13 cellular contexts compared by ENCODE assay signal in the genomic region with DNA sequence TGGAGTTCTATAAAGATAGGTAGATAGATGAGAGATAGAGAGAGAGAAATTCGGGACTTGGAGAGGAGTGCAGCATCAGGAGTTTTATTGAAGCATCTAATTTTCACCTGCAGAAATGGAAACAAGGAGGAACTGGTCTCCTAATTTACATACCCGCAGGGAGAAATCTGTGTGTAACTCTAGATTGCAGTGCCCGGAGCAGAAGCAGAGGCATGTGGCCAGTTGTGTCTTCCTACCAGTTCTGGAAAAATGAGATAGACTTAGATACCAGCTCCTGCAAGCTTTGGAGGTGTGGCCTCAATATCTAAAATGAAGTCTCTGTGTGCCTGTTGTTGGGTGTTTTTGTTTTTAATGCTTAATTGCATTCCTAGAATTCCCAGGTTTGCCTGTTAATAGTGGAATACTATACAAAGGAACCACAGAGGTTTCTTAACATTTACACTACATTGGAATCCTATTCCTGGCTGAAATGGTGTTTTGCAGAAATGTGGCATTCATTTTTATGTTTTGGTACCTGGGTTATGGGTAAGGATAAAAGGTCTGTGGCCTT.
"Had no signal": no experiment of that assay in that cellular context is flagged by ENCODE, and none has a peak within 500 bp of the region (broad histone marks: within the 10 kb centered on the region; RNA-seq: fewer than 3 reads in every experiment).

No MANE protein-coding gene starts in this region.

- H3K27me3 ChIP-seq: cardiac muscle cell, sigmoid colon had no signal

- H3K27ac ChIP-seq: cardiac muscle cell, psoas muscle, sigmoid colon, VCaP had no signal

- DNase-seq: activated CD4-positive, alpha-beta T cell treated with anti-CD3 and anti-CD28 coated beads, Interleukin-2, amount 50 U/mL, for 48 hours; activated naive CD4-positive, alpha-beta T cell treated with Interleukin-2 at 50 U/mL for 16 hours; aorta; glutamatergic neuron; hypothalamus; left ventricle myocardium superior; nephron progenitor cell; occipital lobe; psoas muscle; stimulated activated CD4-positive, alpha-beta T cell treated with anti-CD3 and anti-CD28 coated beads, Interleukin-1b, Interleukin-23, amount 100 ng/mL, for 48 hours had no signal

- H3K4me3 ChIP-seq: cardiac muscle cell, psoas muscle, sigmoid colon had no signal

- H3K9me3 ChIP-seq: psoas muscle, sigmoid colon had no signal

- H3K36me3 ChIP-seq: cardiac muscle cell, sigmoid colon had no signal
